In genomic region chr1:237799762-237800474, GRCh38 we compare ENCODE assay signal across 8 cellular contexts.
A peak's percentile ranks its signal among the peaks of the same experiment; 100 is the strongest.
DNase-seq lines count a peak whose midpoint lies in the region; ATAC-seq and TF ChIP-seq lines count a peak whose summit lies in the region.

No MANE protein-coding gene starts in this region.

- peak overlapping the region; percentile 67; the same call in 1 of the 2 replicates for H2AFZ ChIP-seq in Loucy (ENCODE audit: low read length)

- no peak overlapping the region for H3K4me3 ChIP-seq in A673 (ENCODE audit: low read depth, low read length, poor library complexity, severe bottlenecking)
- H3K4me3 ChIP-seq in Loucy (ENCODE audit: low read length, poor library complexity, severe bottlenecking) = no peak overlapping the region
- no peak overlapping the region for H3K4me3 ChIP-seq in fibroblast of pulmonary artery (replicated peaks; ENCODE audit: low read depth, low read length)
- H3K4me3 ChIP-seq in aorta (ENCODE audit: low read length in 2 of 2) = no peak overlapping the region

- POLR2A ChIA-PET in A673 (lab: Charles Lee; ENCODE audit: low non-redundant PET) = no interaction called here

- no peaks in the 10 kb centered on the region for H3K4me1 ChIP-seq in A673 (ENCODE audit: insufficient read depth, low read length, poor library complexity, severe bottlenecking)
- H3K4me1 ChIP-seq in Loucy (ENCODE audit: insufficient read depth, low read length, poor library complexity, severe bottlenecking) = no peaks in the 10 kb centered on the region
- H3K4me1 ChIP-seq in aorta (ENCODE audit: control insufficient read depth in 1 of 2, insufficient read depth in 2 of 2, low read length in 2 of 2) = no peaks in the 10 kb centered on the region

- H3K9ac ChIP-seq in Loucy (ENCODE audit: low read depth, low read length, poor library complexity, severe bottlenecking) = no peak overlapping the region

- CTCF ChIA-PET in A673 (lab: Charles Lee) = no interaction called here

- peak; percentile 76 for DNase-seq in A673 (ENCODE audit: low spot score)
- DNase-seq in T-helper 9 cell = peak; percentile 4
- DNase-seq in fibroblast of pulmonary artery (ENCODE audit: low read depth) = peak; percentile 63
- peak; percentile 33 for DNase-seq in putamen (ENCODE audit: low spot score)
- no peak for DNase-seq in aorta

- H3K27ac ChIP-seq in A673 (ENCODE audit: low read depth, low read length, poor library complexity, severe bottlenecking) = no peak overlapping the region
- H3K27ac ChIP-seq in aorta (ENCODE audit: low read depth in 1 of 2, low read length in 2 of 2) = no peak overlapping the region

- BruUV-seq in A673 (replicated peaks; lab: Mats Ljungman, UMichigan) = no TSS peak

- H3F3A ChIP-seq in Loucy (ENCODE audit: low read depth) = no peaks in the 10 kb centered on the region

- WGBS in aorta, 2 donors = 69 to 80% methylated on average over 5 of the region's 5 CpGs

- H3K36me3 ChIP-seq in A673 (ENCODE audit: insufficient read depth, low read length, poor library complexity, severe bottlenecking) (no peaks in the 10 kb centered on the region), Loucy (ENCODE audit: insufficient read depth, low read length) (no peaks in the 10 kb centered on the region), aorta (ENCODE audit: control insufficient read depth in 1 of 2, insufficient read depth in 2 of 2, low read length in 1 of 2) (peaks cover 0 to 7% of the 10 kb centered on the region in 2 donors)

- H4K20me1 ChIP-seq in Loucy (ENCODE audit: insufficient read depth, low read length, poor library complexity, severe bottlenecking) = no peaks in the 10 kb centered on the region

- ATAC-seq in HG02571 (IDR thresholded peaks at IDR 0.05; ENCODE audit: unreplicated experiment) (peak; percentile 92), aorta (ENCODE audit: low FRiP score) (no peak)

- no peaks in the 10 kb centered on the region for H3K27me3 ChIP-seq in A673 (replicated peaks; ENCODE audit: insufficient read depth, low read depth, low read length, poor library complexity)
- H3K27me3 ChIP-seq in Loucy (ENCODE audit: insufficient read depth, low read length, poor library complexity, severe bottlenecking) = no peaks in the 10 kb centered on the region
- no peaks in the 10 kb centered on the region for H3K27me3 ChIP-seq in aorta (ENCODE audit: control insufficient read depth in 1 of 2, insufficient read depth in 2 of 2, low read length in 1 of 2)

- H3K4me2 ChIP-seq in Loucy (ENCODE audit: low read depth, low read length, poor library complexity, severe bottlenecking) = no peak overlapping the region

- no peaks in the 10 kb centered on the region for H3K9me2 ChIP-seq in Loucy (replicated peaks; ENCODE audit: low read depth, low read length)

- no peaks in the 10 kb centered on the region for H3K9me3 ChIP-seq in A673 (ENCODE audit: low read depth, low read length, poor library complexity, severe bottlenecking)
- no peaks in the 10 kb centered on the region for H3K9me3 ChIP-seq in Loucy (ENCODE audit: insufficient read depth, low read depth, low read length)
- no peaks in the 10 kb centered on the region for H3K9me3 ChIP-seq in aorta (ENCODE audit: control insufficient read depth, low read length)

- H3K79me2 ChIP-seq in Loucy (ENCODE audit: insufficient read depth, low read length) = no peaks in the 10 kb centered on the region

- TF ChIP-seq CTCF in A673 (conservative IDR thresholded peaks at IDR 0.05; ENCODE audit: low read depth, low read length) (peak; percentile 65), GM12873 (IDR thresholded peaks at IDR 0.05; ENCODE audit: insufficient read depth, low read depth, low read length, missing control alignments) (peak; percentile 32), Loucy (conservative IDR thresholded peaks at IDR 0.05; ENCODE audit: low read length) (peak; percentile 51), fibroblast of pulmonary artery (IDR thresholded peaks at IDR 0.05; ENCODE audit: low read length, missing control alignments) (peak; percentile 38)

- intact Hi-C loops in A673 (cut with micrococcal nuclease; ENCODE audit: unreplicated experiment) = loop anchor here (5.0 kb wide), 1 partner anchor 123 kb away; no protein-coding TSS in a partner anchor
- intact Hi-C loops in aorta (cut with DNase I) = no loop called here

Comparison
In these comparisons a context has a peak if more than half of its experiments do, and no peak if none do; other contexts are left out.
1. DNase-seq: peak in A673 (single experiment), T-helper 9 cell (single experiment), fibroblast of pulmonary artery (single experiment) and putamen (single experiment); none in aorta (0 of 2).
2. Peak in every context shown above with its lines, with median percentiles within 50 percentile points of each other: CTCF ChIP-seq.